13 cellular contexts compared by ENCODE assay signal in genomic region chr20:46031701-46032254, GRCh38. TPM values are rescaled to one million over a fixed set of nuclear protein-coding genes. Genes with fewer than 3 reads are reported as not detected.
DNase-seq lines count a peak whose midpoint lies in the region; ATAC-seq, FAIRE-seq and TF ChIP-seq lines count a peak whose summit lies in the region.
"Had no signal": no experiment of that assay in that cellular context is flagged by ENCODE, and none has a peak within 500 bp of the region (broad histone marks: within the 10 kb centered on the region; RNA-seq: fewer than 3 reads in every experiment).

No MANE protein-coding gene starts in this region.

- H3K36me3 Mint-ChIP-seq in activated CD4-positive, alpha-beta T cell treated with anti-CD3 and anti-CD28 coated beads for 36 hours (ENCODE audit: low read depth), result no peaks in the 10 kb centered on the region

- TF ChIP-seq EP300 in stomach (IDR thresholded peaks at IDR 0.05), result no peak

- no peak for TF ChIP-seq CTCF in epithelial cell of esophagus (IDR thresholded peaks at IDR 0.05; ENCODE audit: insufficient read depth, low read depth, low read length, missing control alignments)
- TF ChIP-seq CTCF in stomach (IDR thresholded peaks at IDR 0.05), result no peak

- peak; percentile 24 for DNase-seq in activated CD4-positive, alpha-beta T cell treated with anti-CD3 and anti-CD28 coated beads for 36 hours
- no peak for DNase-seq in activated CD4-positive, alpha-beta T cell treated with anti-CD3 and anti-CD28 coated beads, Interleukin-2, amount 50 U/mL, for 1 hour
- DNase-seq in NCI-H510A treated with DMSO at 0.1 percent for 48 hours (lab: John Stamatoyannopoulos, UW), result peak; percentile 88
- peak; percentile 20 for DNase-seq in epithelial cell of esophagus (ENCODE audit: low read depth)
- peak; percentile 39 for DNase-seq in stomach
- DNase-seq in stimulated activated naive CD4-positive, alpha-beta T cell (lab: John Stamatoyannopoulos, UW), result no peak
- DNase-seq in RCC 7860 (ENCODE audit: low spot score), result no peak
- DNase-seq: activated gamma-delta T cell treated with Interleukin-2 at 50 U/mL for 16 hours, RPMI8226 had no signal

- CTCF ChIA-PET in activated CD4-positive, alpha-beta T cell treated with anti-CD3 and anti-CD28 coated beads for 36 hours (lab: Charles Lee), result interaction anchor here (0.8 to 2.1 kb wide), 3 partner anchors 9 to 278 kb away, joined by 3 to 10 read pairs (median 3); no protein-coding TSS in a partner anchor

- WGBS in stomach, 5 donors, result 1 to 4% (median 3%) methylated on average over 18 to 55 of the region's 55 CpGs

- peaks cover 20 to 100% (median 78%) of the 10 kb centered on the region in 3 donors for H3K27me3 ChIP-seq in stomach

- peaks cover 0 to 19% (median 12%) of the 10 kb centered on the region in 4 donors for H3K4me1 ChIP-seq in stomach

- H3K9me3 Mint-ChIP-seq in activated CD4-positive, alpha-beta T cell treated with anti-CD3 and anti-CD28 coated beads for 36 hours (ENCODE audit: low read depth), result no peaks in the 10 kb centered on the region

- no peak overlapping the region for H3K27ac ChIP-seq in stomach
- H3K27ac ChIP-seq: skin epidermis had no signal

- H3K4me3 Mint-ChIP-seq in activated CD4-positive, alpha-beta T cell treated with anti-CD3 and anti-CD28 coated beads for 36 hours, result no peak overlapping the region

- peaks cover 0 to 9% (median 0%) of the 10 kb centered on the region in 4 donors for H3K9me3 ChIP-seq in stomach

- H3K27ac Mint-ChIP-seq in activated CD4-positive, alpha-beta T cell treated with anti-CD3 and anti-CD28 coated beads for 36 hours, result no peak overlapping the region

- TF ChIP-seq POLR2A in stomach (IDR thresholded peaks at IDR 0.05), result no peak

- no peaks in the 10 kb centered on the region for H3K36me3 ChIP-seq in stomach

- intact Hi-C loops in activated CD4-positive, alpha-beta T cell treated with anti-CD3 and anti-CD28 coated beads for 36 hours (cut with DNase I, micrococcal nuclease), result loop anchor here in 1 of 2 experiments (2.0 kb wide), 1 partner anchor 25 kb away; no protein-coding TSS in a partner anchor
- intact Hi-C loops in stomach (cut with DNase I; ENCODE audit: low total_unique reads), result no loop called here

- no peak for ATAC-seq in activated CD4-positive, alpha-beta T cell treated with anti-CD3 and anti-CD28 coated beads for 36 hours
- ATAC-seq in GM18498 (IDR thresholded peaks at IDR 0.05; ENCODE audit: unreplicated experiment), result no peak

- POLR2A ChIA-PET in activated CD4-positive, alpha-beta T cell treated with anti-CD3 and anti-CD28 coated beads for 36 hours (lab: Charles Lee), result no interaction called here

- H3K4me3 ChIP-seq in epithelial cell of esophagus (ENCODE audit: low read length) (no peak overlapping the region), stomach (peak overlapping the region; percentile 4 to 29 (median 8))

- no peaks in the 10 kb centered on the region for H3K4me1 Mint-ChIP-seq in activated CD4-positive, alpha-beta T cell treated with anti-CD3 and anti-CD28 coated beads for 36 hours

- H3K27me3 Mint-ChIP-seq in activated CD4-positive, alpha-beta T cell treated with anti-CD3 and anti-CD28 coated beads for 36 hours, result peaks cover 49% of the 10 kb centered on the region

- no peak for FAIRE-seq in RCC 7860 (lab: Jason Lieb, UNC)
- FAIRE-seq: frontal cortex had no signal

RNA-seq across cellular contexts. Expression of gene SLC12A5, which starts 2.8 kb away (rescaled TPM):
- under 1 TPM; 0.49 to 0.73 TPM for total RNA-seq in activated CD4-positive, alpha-beta T cell treated with anti-CD3 and anti-CD28 coated beads for 36 hours
- total RNA-seq in stomach, result 1 to 10 TPM in 1 of 5 donors, not detected in 4; 1.3 TPM
- polyA plus RNA-seq in stomach, result 1 to 10 TPM in 2 of 3 donors, under 1 TPM in 1; 0.93 to 6.2 (median 5.5) TPM
- total RNA-seq: ureter had no signal

RNA-seq across cellular contexts. Expression of gene MMP9, which starts 23.1 kb away (rescaled TPM):
- not detected for total RNA-seq in activated CD4-positive, alpha-beta T cell treated with anti-CD3 and anti-CD28 coated beads for 36 hours
- 1 to 10 TPM in 2 of 5 donors, not detected in 3; 1.3 to 5.1 TPM for total RNA-seq in stomach
- polyA plus RNA-seq in stomach, result 1 to 10 TPM in 2 of 3 donors, under 1 TPM in 1; 0.31 to 1.9 (median 1.2) TPM

RNA-seq across cellular contexts. Expression of gene NCOA5, which starts 58.0 kb away (rescaled TPM):
- 10 to 100 TPM; 17.9 to 18.8 TPM for total RNA-seq in activated CD4-positive, alpha-beta T cell treated with anti-CD3 and anti-CD28 coated beads for 36 hours
- 10 to 100 TPM in 2 of 5 donors, 1 to 10 TPM in 3; 4.3 to 58.9 (median 9.5) TPM for total RNA-seq in stomach
- 10 to 100 TPM; 11.2 to 17.7 (median 11.6) TPM for polyA plus RNA-seq in stomach

RNA-seq across cellular contexts. Expression of gene ZNF335, which starts 59.8 kb away (rescaled TPM):
- 10 to 100 TPM; 27.4 to 28.9 TPM for total RNA-seq in activated CD4-positive, alpha-beta T cell treated with anti-CD3 and anti-CD28 coated beads for 36 hours
- 10 to 100 TPM in 4 of 5 donors, 1 to 10 TPM in 1; 8.3 to 72.3 (median 38.5) TPM for total RNA-seq in stomach
- polyA plus RNA-seq in stomach, result 10 to 100 TPM in 1 of 3 donors, 1 to 10 TPM in 2; 7.2 to 12.0 (median 9.3) TPM

Comparison
In these comparisons a context has a peak if more than half of its experiments do, and no peak if none do; other contexts are left out.
1. DNase-seq: peak in activated CD4-positive, alpha-beta T cell treated with anti-CD3 and anti-CD28 coated beads for 36 hours (single experiment), NCI-H510A treated with DMSO at 0.1 percent for 48 hours (single experiment), epithelial cell of esophagus (single experiment) and stomach (single experiment); none in activated CD4-positive, alpha-beta T cell treated with anti-CD3 and anti-CD28 coated beads, Interleukin-2, amount 50 U/mL, for 1 hour (single experiment), stimulated activated naive CD4-positive, alpha-beta T cell (0 of 6) and RCC 7860 (single experiment).